In the genomic region with DNA sequence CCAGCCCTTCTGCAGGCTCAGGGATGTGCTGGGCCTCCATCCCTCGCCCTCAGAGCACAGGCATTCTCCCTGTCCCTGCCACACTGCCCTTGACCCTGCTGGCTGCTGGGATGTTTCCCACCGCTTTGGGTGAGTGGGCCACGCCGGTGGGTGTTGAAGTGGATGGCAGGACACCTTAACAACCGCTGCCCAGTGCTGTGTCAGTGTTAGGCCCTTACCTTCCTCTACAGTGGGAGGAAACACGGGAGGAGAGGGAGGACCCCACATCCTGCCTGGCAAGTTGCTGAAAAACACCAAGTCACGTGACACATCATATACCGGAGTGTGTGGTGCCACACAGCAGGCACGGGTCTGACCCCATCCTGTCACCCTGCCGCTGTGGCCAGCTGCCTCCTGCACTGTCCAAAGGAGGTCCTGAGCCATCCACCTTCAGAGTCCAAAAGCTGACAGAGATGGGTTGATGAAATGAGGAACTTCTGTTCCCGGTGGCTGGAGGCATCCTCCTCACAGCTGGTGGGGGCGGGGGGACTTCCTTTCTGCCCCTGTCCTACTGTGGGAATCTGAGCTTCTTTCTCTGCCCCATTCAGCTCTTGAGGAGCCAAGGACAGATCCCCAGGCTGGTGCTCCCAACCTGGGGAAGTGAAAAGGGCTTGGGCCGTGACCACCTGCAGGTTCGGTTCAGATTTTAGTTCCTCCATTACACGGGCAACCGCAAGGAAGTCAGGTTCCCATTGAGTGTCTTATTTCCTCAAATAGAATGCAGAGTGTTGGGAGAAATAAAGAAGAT, we compare ENCODE assay signal across 8 cellular contexts. TPM values are rescaled to one million over a fixed set of nuclear protein-coding genes. Genes with fewer than 3 reads are reported as not detected.
A peak's percentile ranks its signal among the peaks of the same experiment; 100 is the strongest.
DNase-seq lines count a peak whose midpoint lies in the region; ATAC-seq, FAIRE-seq and TF ChIP-seq lines count a peak whose summit lies in the region.

No MANE protein-coding gene starts in this region.

- H2BK120ac ChIP-seq in mesenchymal stem cell (ENCODE audit: low read depth, low read length): no peak overlapping the region

- intact Hi-C loops in thyroid gland (cut with DNase I): no loop called here

- no peaks in the 10 kb centered on the region for H3K9me3 ChIP-seq in mesenchymal stem cell (ENCODE audit: control insufficient read depth, low read length)
- H3K9me3 ChIP-seq in thyroid gland: no peaks in the 10 kb centered on the region

- no peak overlapping the region for H3K4me2 ChIP-seq in mesenchymal stem cell (ENCODE audit: low read length, poor library complexity, severe bottlenecking)

- H2BK12ac ChIP-seq in mesenchymal stem cell (ENCODE audit: low read length in 2 of 2): peak overlapping the region in 1 of 2 experiments; percentile 37

- H4K91ac ChIP-seq in mesenchymal stem cell (ENCODE audit: low read length): peak overlapping the region; percentile 21

- H3K14ac ChIP-seq in mesenchymal stem cell (ENCODE audit: low read length in 2 of 2): peak overlapping the region in 1 of 2 experiments; percentile 49

- TF ChIP-seq POLR2A in thyroid gland (IDR thresholded peaks at IDR 0.05) (no peak), H54 (IDR thresholded peaks at IDR 0.05; ENCODE audit: low read depth, low read length) (no peak)

- no peak overlapping the region for H4K8ac ChIP-seq in mesenchymal stem cell (ENCODE audit: low read length)

- H3K23ac ChIP-seq in mesenchymal stem cell (ENCODE audit: low read length in 2 of 2): no peak overlapping the region

- no peaks in the 10 kb centered on the region for H3K36me3 ChIP-seq in mesenchymal stem cell (ENCODE audit: control insufficient read depth in 1 of 2, insufficient read depth in 2 of 2, low read depth in 1 of 2, low read length in 2 of 2)
- no peaks in the 10 kb centered on the region for H3K36me3 ChIP-seq in thyroid gland

- ATAC-seq in GM18508 (IDR thresholded peaks at IDR 0.05; ENCODE audit: insufficient read depth, unreplicated experiment) (peak; percentile 40), HG02938 (IDR thresholded peaks at IDR 0.05; ENCODE audit: unreplicated experiment) (no peak)

- no peak overlapping the region for H2AFZ ChIP-seq in mesenchymal stem cell (ENCODE audit: low read depth, low read length)

- peak; percentile 56 to 62 for DNase-seq in NOMO-1 (lab: John Stamatoyannopoulos, UW; ENCODE audit: unreplicated experiment in 2 of 2)
- DNase-seq in activated T-cell treated with anti-CD3 and anti-CD28 coated beads, Interleukin-2, amount 50 U/mL, for 48 hours: peak; percentile 73
- DNase-seq in mesenchymal stem cell: no peak
- DNase-seq in thyroid gland: no peak
- DNase-seq in H54 (ENCODE audit: insufficient read length, low spot score): no peak
- DNase-seq in GOT3 (lab: John Stamatoyannopoulos, UW): no peak

- H3K27ac ChIP-seq in mesenchymal stem cell (ENCODE audit: low read length, poor library complexity, severe bottlenecking) (no peak overlapping the region), thyroid gland (peak overlapping the region in 1 of 3 donors; percentile 24)

- H3K4me3 ChIP-seq in mesenchymal stem cell (ENCODE audit: insufficient read depth in 1 of 2, low read depth in 1 of 2, low read length in 2 of 2): no peak overlapping the region
- no peak overlapping the region for H3K4me3 ChIP-seq in thyroid gland (replicated peaks in 1 of 3)

- no peak overlapping the region for H3K18ac ChIP-seq in mesenchymal stem cell (ENCODE audit: low read depth in 1 of 2, low read length in 2 of 2)

- no peaks in the 10 kb centered on the region for H3K79me1 ChIP-seq in mesenchymal stem cell (replicated peaks; ENCODE audit: low read length, poor library complexity, severe bottlenecking)

- FAIRE-seq in H54 (lab: Jason Lieb, UNC): no peak

- TF ChIP-seq CTCF in thyroid gland (IDR thresholded peaks at IDR 0.05): no peak

- WGBS in mesenchymal stem cell: 84% methylated on average over 16 of the region's 16 CpGs
- 46 to 72% methylated on average over 11 to 12 of the region's 16 CpGs for WGBS in thyroid gland, 2 donors

- H3K9ac ChIP-seq in mesenchymal stem cell (ENCODE audit: low read length): no peak overlapping the region

- H2AK5ac ChIP-seq in mesenchymal stem cell (ENCODE audit: low read length, severe bottlenecking): no peak overlapping the region

- no peak overlapping the region for H3K4ac ChIP-seq in mesenchymal stem cell (ENCODE audit: low read depth in 1 of 2, low read length in 2 of 2)

- H3K4me1 ChIP-seq in mesenchymal stem cell (ENCODE audit: control insufficient read depth, insufficient read depth, low read depth, low read length): peaks cover 24% of the 10 kb centered on the region
- peaks cover 0 to 15% of the 10 kb centered on the region in 2 donors for H3K4me1 ChIP-seq in thyroid gland

- no peaks in the 10 kb centered on the region for H3K27me3 ChIP-seq in mesenchymal stem cell (ENCODE audit: control insufficient read depth in 1 of 2, insufficient read depth in 1 of 2, low read length in 2 of 2)
- no peaks in the 10 kb centered on the region for H3K27me3 ChIP-seq in thyroid gland

- no peak overlapping the region for H2BK15ac ChIP-seq in mesenchymal stem cell (ENCODE audit: low read depth, poor library complexity, severe bottlenecking)

- H2BK5ac ChIP-seq in mesenchymal stem cell (ENCODE audit: low read depth, low read length, poor library complexity, severe bottlenecking): no peak overlapping the region

RNA-seq across cellular contexts. Expression of a gene that starts 3.2 kb away (rescaled TPM):
- 5.9 TPM for polyA plus RNA-seq in mesenchymal stem cell (2013, experiment 1 of 2)
- polyA plus RNA-seq in mesenchymal stem cell (2013, experiment 2 of 2): 5.3 TPM
- total RNA-seq in thyroid gland: 10 to 100 TPM; 20.1 to 36.0 (median 25.0) TPM

RNA-seq across cellular contexts. Expression of a gene that starts 38.5 kb away (rescaled TPM):
- 34.6 TPM for polyA plus RNA-seq in mesenchymal stem cell (2013, experiment 1 of 2)
- 34.0 TPM for polyA plus RNA-seq in mesenchymal stem cell (2013, experiment 2 of 2)
- 10 to 100 TPM; 29.2 to 34.8 (median 33.1) TPM for total RNA-seq in thyroid gland

RNA-seq across cellular contexts. Expression of a gene that starts 45.2 kb away (rescaled TPM):
- polyA plus RNA-seq in mesenchymal stem cell (2013, experiment 1 of 2): 14.3 TPM
- 14.6 TPM for polyA plus RNA-seq in mesenchymal stem cell (2013, experiment 2 of 2)
- 10 to 100 TPM; 42.4 to 70.5 (median 60.4) TPM for total RNA-seq in thyroid gland

Comparison
In these comparisons a context has a peak if more than half of its experiments do, and no peak if none do; other contexts are left out.
1. DNase-seq: peak in NOMO-1 (2 of 2) and activated T-cell treated with anti-CD3 and anti-CD28 coated beads, Interleukin-2, amount 50 U/mL, for 48 hours (2 of 2); none in mesenchymal stem cell (single experiment), thyroid gland (0 of 2), H54 (single experiment) and GOT3 (single experiment).